In the genomic region with DNA sequence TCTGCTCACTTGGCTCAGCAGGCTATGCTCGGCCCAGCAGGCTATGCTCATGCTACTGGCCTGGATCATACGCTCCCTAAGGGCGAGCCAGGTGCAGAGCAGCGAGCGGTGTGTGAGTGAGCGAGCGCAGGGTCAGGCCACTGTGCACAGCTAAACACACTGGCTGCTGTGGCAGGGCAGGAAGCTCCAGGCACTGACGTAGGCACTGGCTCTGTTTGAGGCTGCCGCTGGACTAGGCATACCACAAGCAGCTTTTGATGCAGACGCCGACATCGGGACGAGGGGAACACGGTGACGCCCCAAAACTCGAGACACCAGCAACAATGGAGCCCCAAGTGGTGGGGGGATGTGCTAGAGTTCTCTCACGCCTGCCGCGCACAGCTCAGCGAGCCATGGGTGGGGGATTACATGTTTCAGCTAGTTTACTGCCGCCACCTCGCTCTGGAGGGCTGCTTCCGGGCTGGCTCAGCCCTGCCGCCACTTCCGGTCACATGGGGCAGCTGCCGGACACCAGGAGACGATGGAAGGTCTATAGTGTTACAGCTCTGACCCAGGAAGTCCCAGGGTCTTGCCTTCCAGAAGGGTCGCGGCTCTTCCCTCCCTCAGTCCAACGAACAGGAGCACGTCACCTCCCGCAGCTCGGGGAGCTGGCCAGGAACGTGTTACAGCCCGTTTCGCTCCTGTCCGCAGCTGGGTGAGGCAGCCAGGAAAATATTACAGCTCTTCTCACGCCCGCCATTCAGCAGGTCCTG, we compare ENCODE assay signal across 15 cellular contexts.
A peak's percentile ranks its signal among the peaks of the same experiment; 100 is the strongest.
DNase-seq lines count a peak whose midpoint lies in the region; ATAC-seq and TF ChIP-seq lines count a peak whose summit lies in the region.
"Had no signal": no experiment of that assay in that cellular context is flagged by ENCODE, and none has a peak within 500 bp of the region (broad histone marks: within the 10 kb centered on the region; RNA-seq: fewer than 3 reads in every experiment).

No MANE protein-coding gene starts in this region.

- peak overlapping the region; percentile 10; the same call in 1 of the 2 replicates for H3K27ac ChIP-seq in C4-2B
- H3K27ac ChIP-seq: epithelial cell of prostate, RWPE1 had no signal

- no peak for ATAC-seq in GM19467 (IDR thresholded peaks at IDR 0.05; ENCODE audit: unreplicated experiment)
- ATAC-seq: GM12878 had no signal

- TF ChIP-seq CTCF in C4-2B (conservative IDR thresholded peaks at IDR 0.05), result no peak

- DNase-seq in HuH-7 (ENCODE audit: low spot score) (peak; percentile 71), NCI-H82 treated with DMSO at 0.1 percent for 48 hours (lab: John Stamatoyannopoulos, UW; ENCODE audit: unreplicated experiment) (peak; percentile 80), islet precursor cell (peak; percentile 52), GM19238 (ENCODE audit: insufficient read length, low spot score) (no peak), NOMO-1 (lab: John Stamatoyannopoulos, UW; ENCODE audit: unreplicated experiment in 2 of 2) (no peak), HCEC 1CT (no peak)
- DNase-seq: AML-193; DMS79 treated with DMSO at 0.1 percent for 48 hours; NCI-H1436 treated with DMSO at 0.1 percent for 48 hours; stimulated activated naive CD4-positive, alpha-beta T cell treated with Interleukin-2 at 50 U/mL for 16 hours had no signal

Comparison
In these comparisons a context has a peak if more than half of its experiments do, and no peak if none do; other contexts are left out.
1. DNase-seq: peak in HuH-7 (single experiment), NCI-H82 treated with DMSO at 0.1 percent for 48 hours (single experiment) and islet precursor cell (single experiment); none in GM19238 (single experiment), NOMO-1 (0 of 2) and HCEC 1CT (single experiment).